21 cellular contexts compared by ENCODE assay signal in genomic region chr21:32427958-32428623, GRCh38. TPM values are rescaled to one million over a fixed set of nuclear protein-coding genes. Genes with fewer than 3 reads are reported as not detected.
A peak's percentile ranks its signal among the peaks of the same experiment; 100 is the strongest.
DNase-seq lines count a peak whose midpoint lies in the region; ATAC-seq, FAIRE-seq and TF ChIP-seq lines count a peak whose summit lies in the region.
"Had no signal": no experiment of that assay in that cellular context is flagged by ENCODE, and none has a peak within 500 bp of the region (broad histone marks: within the 10 kb centered on the region; RNA-seq: fewer than 3 reads in every experiment).

No MANE protein-coding gene starts in this region.

- no peaks in the 10 kb centered on the region for H4K20me1 ChIP-seq in PC-3 (ENCODE audit: low read length)
- H4K20me1 ChIP-seq in K562 (replicated peaks; ENCODE audit: control insufficient read depth, insufficient read depth, low read length) = no peaks in the 10 kb centered on the region

- in situ Hi-C loops in K562 (cut with MboI) = no loop called here

- H3K9ac ChIP-seq in PC-3 (ENCODE audit: low read length) = no peak overlapping the region
- no peak overlapping the region for H3K9ac ChIP-seq in K562 (ENCODE audit: insufficient read depth in 1 of 2, low read depth in 2 of 2, low read length in 2 of 2)

- H3K79me2 ChIP-seq in PC-3 (ENCODE audit: low read length) (peaks cover 30% of the 10 kb centered on the region), K562 (ENCODE audit: control insufficient read depth, insufficient read depth, low read length) (no peaks in the 10 kb centered on the region)

- TF ChIP-seq POLR2A in K562 (conservative IDR thresholded peaks at IDR 0.05) = no peak

- POLR2A ChIA-PET in PC-3 (lab: Charles Lee; ENCODE audit: unreplicated experiment) (no interaction called here), K562 (lab: Yijun Ruan, JAX) (interaction anchor here (0.8 kb wide), 1 partner anchor 54 kb away, joined by 3 read pairs; no protein-coding TSS in a partner anchor)

- BruUV-seq in PC-3 (replicated peaks; lab: Mats Ljungman, UMichigan) (no TSS peak), K562 (replicated peaks; lab: Mats Ljungman, UMichigan) (no TSS peak)

- peak; percentile 9; the same call in 1 of the 2 replicates for TF ChIP-seq EP300 in K562 (IDR thresholded peaks at IDR 0.05; ENCODE audit: low read length)

- H3K4me3 ChIP-seq in PC-3 (ENCODE audit: low read length) = no peak overlapping the region
- H3K4me3 ChIP-seq in K562 = no peak overlapping the region
- H3K4me3 ChIP-seq in right atrium auricular region = no peak overlapping the region
- no peak overlapping the region for H3K4me3 ChIP-seq in thymus (ENCODE audit: low read length)
- H3K4me3 ChIP-seq: SJCRH30, thyroid gland had no signal

- TF ChIP-seq CTCF in PC-3 (conservative IDR thresholded peaks at IDR 0.05; ENCODE audit: low read depth, low read length) = no peak
- TF ChIP-seq CTCF in K562 (IDR thresholded peaks at IDR 0.05 in 2 of 3, conservative IDR thresholded peaks at IDR 0.05 in 1 of 3; ENCODE audit: insufficient read depth in 2 of 3, low read depth in 1 of 3, low read length in 3 of 3) = no peak
- no peak for TF ChIP-seq CTCF in right atrium auricular region (IDR thresholded peaks at IDR 0.05)

- peaks cover 54% of the 10 kb centered on the region for H3K4me1 ChIP-seq in PC-3 (ENCODE audit: insufficient read depth, low read length)
- peaks cover 0 to 7% of the 10 kb centered on the region in 2 experiments; a peak in 2 of 5 replicates for H3K4me1 ChIP-seq in K562 (replicated peaks in 1 of 2; ENCODE audit: control insufficient read depth in 2 of 2, insufficient read depth in 2 of 2, low read length in 2 of 2)
- H3K4me1 ChIP-seq in right atrium auricular region = peaks cover 0 to 46% of the 10 kb centered on the region in 2 donors
- H3K4me1 ChIP-seq in thymus (ENCODE audit: control insufficient read depth, insufficient read depth, low read length) = no peaks in the 10 kb centered on the region

- ATAC-seq in PC-3 (no peak), K562 (peak; percentile 61), HG03521 (IDR thresholded peaks at IDR 0.05; ENCODE audit: unreplicated experiment) (no peak), GM18502 (IDR thresholded peaks at IDR 0.05; ENCODE audit: poor library complexity, unreplicated experiment) (no peak)
- ATAC-seq: foreskin keratinocyte, left lobe of liver had no signal

- intact Hi-C loops in PC-3 (cut with micrococcal nuclease) (loop anchor here (2.0 to 5.0 kb wide), 2 partner anchors 34 to 47 kb away; no protein-coding TSS in a partner anchor), K562 (cut with micrococcal nuclease) (no loop called here)

- no peaks in the 10 kb centered on the region for H3K9me1 ChIP-seq in K562 (ENCODE audit: control insufficient read depth, insufficient read depth, low read length)

- TF ChIP-seq RAD21 in K562 (CRISPR knock-in tag; conservative IDR thresholded peaks at IDR 0.05 in 1 of 2, IDR thresholded peaks at IDR 0.05 in 1 of 2) = no peak

- H3K27ac ChIP-seq in PC-3 (ENCODE audit: low read length) (peak overlapping the region; percentile 87), K562 (ENCODE audit: extremely low read depth, low read depth, low read length) (no peak overlapping the region), right atrium auricular region (peak overlapping the region; percentile 39 to 70), thymus (ENCODE audit: low read depth) (peak overlapping the region; percentile 37)
- H3K27ac ChIP-seq: neutrophil, SJCRH30 had no signal

- H3K4me2 ChIP-seq in PC-3 (ENCODE audit: low read length) = 0 out of 2 replicates have a peak overlapping the region, but pooled peaks have one; percentile 75
- H3K4me2 ChIP-seq in K562 (ENCODE audit: insufficient read depth, low read length) = peak overlapping the region; percentile 38; the same call in 1 of the 2 replicates

- no peak for DNase-seq in PC-3
- DNase-seq in K562 (ENCODE audit: extremely low read depth in 1 of 4, low spot score in 3 of 4) = peak in 2 of 4 experiments; percentile 30 to 49
- no peak for DNase-seq in right atrium auricular region (ENCODE audit: low spot score)
- no peak for DNase-seq in ecto neural progenitor cell (ENCODE audit: low spot score)
- no peak for DNase-seq in NCI-H146 (lab: John Stamatoyannopoulos, UW)
- DNase-seq: activated CD4-positive, CD25-positive, alpha-beta regulatory T cell; activated naive CD4-positive, alpha-beta T cell treated with anti-CD3 and anti-CD28 coated beads, Interleukin-2, amount 10 ng/mL, durations not matched to agents 7 days and 5 days; activated T-cell treated with anti-CD3 and anti-CD28 coated beads, Interleukin-2, amount 50 U/mL, for 48 hours; COR-L47; foreskin keratinocyte; NCI-H1092 treated with DMSO at 0.1 percent for 48 hours; NCI-H2107; NCI-H510A treated with DMSO at 0.1 percent for 48 hours; SJCRH30; T-helper 2 cell; thyroid gland had no signal

- H3K9me3 ChIP-seq in PC-3 (ENCODE audit: low read length) = no peaks in the 10 kb centered on the region
- H3K9me3 ChIP-seq in K562 (replicated peaks; ENCODE audit: control insufficient read depth, insufficient read depth, low read depth, low read length) = 0 out of 2 replicates have a peak, but pooled peaks cover 1% of the 10 kb centered on the region
- no peaks in the 10 kb centered on the region for H3K9me3 ChIP-seq in right atrium auricular region
- no peaks in the 10 kb centered on the region for H3K9me3 ChIP-seq in thymus (ENCODE audit: control insufficient read depth)
- H3K9me3 ChIP-seq: neutrophil, SJCRH30, thyroid gland had no signal

- H2AFZ ChIP-seq in PC-3 (ENCODE audit: low read length) (no peak overlapping the region), K562 (ENCODE audit: low read depth, low read length) (peak overlapping the region; percentile 75)

- peak; percentile 64 for FAIRE-seq in K562 (lab: Jason Lieb, UNC)

- no peaks in the 10 kb centered on the region for H3K9me2 ChIP-seq in PC-3 (replicated peaks; ENCODE audit: low read length)

- 12% methylated on average over 10 of the region's 10 CpGs for WGBS in K562 (ENCODE audit: insufficient coverage, low coverage, missing lambda C conversion rate)
- 82% methylated on average over 10 of the region's 10 CpGs for WGBS in thymus

- H3F3A ChIP-seq in PC-3 (ENCODE audit: low read length, unreplicated experiment) = peaks cover 8% of the 10 kb centered on the region

- H3K27me3 ChIP-seq in PC-3 (ENCODE audit: low read length) = no peaks in the 10 kb centered on the region
- peaks cover 12 to 13% of the 10 kb centered on the region in 2 experiments for H3K27me3 ChIP-seq in K562 (ENCODE audit: control insufficient read depth in 2 of 2, insufficient read depth in 2 of 2, low read length in 2 of 2)
- H3K27me3 ChIP-seq in right atrium auricular region = no peaks in the 10 kb centered on the region
- no peaks in the 10 kb centered on the region for H3K27me3 ChIP-seq in thymus (ENCODE audit: control insufficient read depth, insufficient read depth)
- H3K27me3 ChIP-seq: foreskin keratinocyte, neutrophil, SJCRH30, thyroid gland had no signal

- CTCF ChIA-PET in PC-3 (lab: Charles Lee) = interaction anchor here (1.2 kb wide), 1 partner anchor 141 kb away, joined by 5 read pairs; no protein-coding TSS in a partner anchor
- CTCF ChIA-PET in K562 (lab: Yijun Ruan, JAX; ENCODE audit: low intra/inter-chr PET ratio) = no interaction called here

- no peaks in the 10 kb centered on the region for H3K36me3 ChIP-seq in PC-3 (ENCODE audit: low read depth, low read length)
- no peaks in the 10 kb centered on the region for H3K36me3 ChIP-seq in K562 (ENCODE audit: control insufficient read depth, insufficient read depth, low read length)
- no peaks in the 10 kb centered on the region for H3K36me3 ChIP-seq in right atrium auricular region
- H3K36me3 ChIP-seq in thymus (ENCODE audit: control insufficient read depth, insufficient read depth) = no peaks in the 10 kb centered on the region
- H3K36me3 ChIP-seq: neutrophil, SJCRH30, thyroid gland had no signal

RNA-seq across cellular contexts. Expression of gene EVA1C, which starts 15.6 kb away (rescaled TPM):
- 16.1 and 17.5 TPM in 2 replicates for total RNA-seq in PC-3 (2014; rRNA removed)
- total RNA-seq in K562 (2011; cell fraction: chromatin; rRNA removed; ENCODE audit: low replicate concordance) = not detected in 2 replicates
- not detected in 2 replicates for total RNA-seq in K562 (2011; cell fraction: nucleolus; rRNA removed)
- total RNA-seq in K562 (2011; cell fraction: nucleoplasm; rRNA removed) = not detected in 2 replicates
- not detected in 2 replicates for total RNA-seq in K562 (2014; rRNA removed)
- total RNA-seq in K562 (2014; rRNA removed; fragmentation: Illumina TruSeq; extraction: Trizol) = not detected in 2 replicates
- total RNA-seq in K562 (2015; rRNA removed; fragmentation: Illumina TruSeq; extraction: Trizol) = not detected in 2 replicates
- total RNA-seq in K562 (2021) = 0.22 TPM in 1 of 2 replicates, not detected in the other
- polyA plus RNA-seq in K562 (2011; rRNA removed) = not detected in 2 replicates
- polyA plus RNA-seq in K562 (2011; cell fraction: cytosol; rRNA removed) = not detected in 2 replicates
- not detected in 2 replicates for polyA plus RNA-seq in K562 (2011; cell fraction: nucleus; rRNA removed)
- not detected in 2 replicates for polyA plus RNA-seq in K562 (2012)
- polyA plus RNA-seq in K562 (2014; fragmentation: Illumina TruSeq; extraction: Trizol) = not detected in 2 replicates
- not detected for polyA plus RNA-seq in K562 (2014; fragmentation: Nextera tagmentation; extraction: Ambion mirVana)
- polyA plus RNA-seq in K562 (2014; rRNA removed) = not detected in 2 replicates
- not detected in 2 replicates for polyA minus RNA-seq in K562 (2011; rRNA and poly(A)+ RNA removed)
- 1.6 and 2.0 TPM in 2 replicates for polyA minus RNA-seq in K562 (2011; cell fraction: cytosol; rRNA and poly(A)+ RNA removed)
- not detected in 2 replicates for polyA minus RNA-seq in K562 (2011; cell fraction: nucleus; rRNA and poly(A)+ RNA removed)
- 10 to 100 TPM; 25.5 to 45.9 TPM for total RNA-seq in right atrium auricular region
- polyA plus RNA-seq in thymus = 26.2 TPM

RNA-seq across cellular contexts. Expression of gene URB1, which starts 35.3 kb away (rescaled TPM):
- total RNA-seq in PC-3 (2014; rRNA removed) (27.8 and 36.3 TPM in 2 replicates), K562 (2014; rRNA removed) (26.7 and 34.9 TPM in 2 replicates), K562 (2014; rRNA removed; fragmentation: Illumina TruSeq; extraction: Trizol) (23.3 and 26.1 TPM in 2 replicates), K562 (2015; rRNA removed; fragmentation: Illumina TruSeq; extraction: Trizol) (26.2 and 28.5 TPM in 2 replicates), K562 (2021) (51.9 and 53.6 TPM in 2 replicates), right atrium auricular region (10 to 100 TPM in 1 of 2 donors, 1 to 10 TPM in 1; 8.6 to 12.2 TPM)
- 87.7 and 116 TPM in 2 replicates for total RNA-seq in K562 (2011; cell fraction: chromatin; rRNA removed; ENCODE audit: low replicate concordance)
- 77.1 and 89.9 TPM in 2 replicates for total RNA-seq in K562 (2011; cell fraction: nucleolus; rRNA removed)
- total RNA-seq in K562 (2011; cell fraction: nucleoplasm; rRNA removed) = 74.4 and 81.8 TPM in 2 replicates
- polyA plus RNA-seq in K562 (2011; rRNA removed) (10.6 and 15.0 TPM in 2 replicates), K562 (2014; fragmentation: Illumina TruSeq; extraction: Trizol) (21.5 and 23.0 TPM in 2 replicates), K562 (2014; fragmentation: Nextera tagmentation; extraction: Ambion mirVana) (1 to 10 TPM in 1 of 2 experiments, under 1 TPM in 1; 0.97 to 1.4 TPM), K562 (2014; rRNA removed) (15.8 and 17.4 TPM in 2 replicates), thymus (4.2 TPM)
- polyA plus RNA-seq in K562 (2011; cell fraction: cytosol; rRNA removed) = 8.2 and 11.3 TPM in 2 replicates
- polyA plus RNA-seq in K562 (2011; cell fraction: nucleus; rRNA removed) = 24.6 and 51.6 TPM in 2 replicates
- polyA plus RNA-seq in K562 (2012) = 13.5 and 22.2 TPM in 2 replicates
- polyA minus RNA-seq in K562 (2011; rRNA and poly(A)+ RNA removed) = 38.5 and 45.9 TPM in 2 replicates
- polyA minus RNA-seq in K562 (2011; cell fraction: cytosol; rRNA and poly(A)+ RNA removed) = 34.2 and 36.6 TPM in 2 replicates
- 57.2 and 58.4 TPM in 2 replicates for polyA minus RNA-seq in K562 (2011; cell fraction: nucleus; rRNA and poly(A)+ RNA removed)

Comparison
In these comparisons a context has a peak if more than half of its experiments do, and no peak if none do; other contexts are left out.
1. RNA of gene EVA1C, which starts 15.6 kb away (total RNA-seq): 25.5 to 45.9 TPM in right atrium auricular region and 16.1 to 17.5 TPM in PC-3; 0.22 TPM in K562; every median in the first group is over 10 times any median in the second.